8 cellular contexts compared by ENCODE assay signal in the genomic region with DNA sequence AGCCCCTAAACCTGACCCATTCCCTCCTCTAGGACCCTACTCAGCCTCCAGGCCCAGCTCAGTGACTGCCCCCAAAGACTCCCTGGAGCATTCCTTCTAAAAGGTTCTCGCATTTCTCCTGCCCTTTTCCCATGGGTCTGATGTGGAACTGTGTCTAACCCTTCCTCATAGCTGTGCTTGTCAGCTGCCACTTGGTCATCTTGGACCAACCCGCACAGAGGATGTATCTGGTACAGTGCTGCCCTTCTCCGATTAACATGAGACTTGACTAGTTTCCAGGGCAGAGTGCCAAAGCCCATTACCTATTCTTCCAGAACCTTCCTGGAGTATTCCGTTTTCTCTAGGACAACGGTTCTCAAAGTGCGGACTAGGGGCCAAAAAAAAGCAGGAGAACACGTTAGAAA. TPM values are rescaled to one million over a fixed set of nuclear protein-coding genes. Genes with fewer than 3 reads are reported as not detected.
DNase-seq lines count a peak whose midpoint lies in the region; ATAC-seq and TF ChIP-seq lines count a peak whose summit lies in the region.

No MANE protein-coding gene starts in this region.

- H2AFZ ChIP-seq in KMS-11 (ENCODE audit: low read depth): peak overlapping the region; percentile 91

- H3K36me3 ChIP-seq in KMS-11 (ENCODE audit: insufficient read depth) (no peaks in the 10 kb centered on the region), brain microvascular endothelial cell (replicated peaks) (no peaks in the 10 kb centered on the region), left lung (no peaks in the 10 kb centered on the region), testis (ENCODE audit: low read depth, missing control alignments) (no peaks in the 10 kb centered on the region)

- peaks cover 19% of the 10 kb centered on the region for H3K36me3 Mint-ChIP-seq in Calu3 (ENCODE audit: insufficient read depth, unreplicated experiment)

- TSS peak; percentile 77 for BruUV-seq in Calu3 (replicated peaks; lab: Mats Ljungman, UMichigan)

- no peak for DNase-seq in Calu3
- DNase-seq in brain microvascular endothelial cell: no peak
- no peak for DNase-seq in left lung
- DNase-seq in testis: peak; percentile 52
- no peak for DNase-seq in NCI-H1048 (lab: John Stamatoyannopoulos, UW)
- DNase-seq in AG20443 (ENCODE audit: low spot score): no peak

- no peaks in the 10 kb centered on the region for H3K27me3 Mint-ChIP-seq in Calu3 (ENCODE audit: unreplicated experiment)

- TF ChIP-seq CTCF in Calu3 (IDR thresholded peaks at IDR 0.05; ENCODE audit: unreplicated experiment): no peak
- peak; percentile 37; the same call in 1 of the 2 replicates for TF ChIP-seq CTCF in KMS-11 (conservative IDR thresholded peaks at IDR 0.05; ENCODE audit: low read depth, low read length)
- TF ChIP-seq CTCF in brain microvascular endothelial cell (IDR thresholded peaks at IDR 0.05; ENCODE audit: low read depth, low read length, missing control alignments): no peak
- no peak for TF ChIP-seq CTCF in left lung (IDR thresholded peaks at IDR 0.05)
- TF ChIP-seq CTCF in testis (IDR thresholded peaks at IDR 0.05): no peak

- H3K4me3 Mint-ChIP-seq in Calu3 (ENCODE audit: low read depth, unreplicated experiment): peak overlapping the region; percentile 90

- peaks cover 15% of the 10 kb centered on the region for H3K4me1 Mint-ChIP-seq in Calu3 (ENCODE audit: low read depth, unreplicated experiment)

- 25 to 45% methylated on average over 7 of the region's 7 CpGs for WGBS in testis, 2 donors

- in situ Hi-C loops in brain microvascular endothelial cell (cut with HindIII; ENCODE audit: low pct_ligation_motif_present, low sequenced_read_pairs): no loop called here

- peak overlapping the region; percentile 40 for H3K4me2 ChIP-seq in KMS-11

- no peak for TF ChIP-seq POLR2A in testis (IDR thresholded peaks at IDR 0.05)

- H3K27ac ChIP-seq in KMS-11: peak overlapping the region; percentile 83
- H3K27ac ChIP-seq in brain microvascular endothelial cell: peak overlapping the region; percentile 83
- peak overlapping the region; percentile 93 to 99 for H3K27ac ChIP-seq in left lung
- peak overlapping the region; percentile 89 to 92 for H3K27ac ChIP-seq in testis

- peak overlapping the region; percentile 94 for H3K27ac Mint-ChIP-seq in Calu3 (ENCODE audit: unreplicated experiment)

- H3K79me2 ChIP-seq in KMS-11 (ENCODE audit: insufficient read depth, low read depth): peaks cover 24% of the 10 kb centered on the region

- H3K9ac ChIP-seq in KMS-11: peak overlapping the region; percentile 90

- ATAC-seq in left lung (peak; percentile 49), HG03025 (IDR thresholded peaks at IDR 0.05; ENCODE audit: low FRiP score, unreplicated experiment) (no peak)

- CTCF ChIA-PET in Calu3 (lab: Charles Lee): interaction anchor here (0.6 to 1.8 kb wide), 6 partner anchors 9 to 672 kb away, joined by 3 to 11 read pairs (median 4); no protein-coding TSS in a partner anchor

- H3K27me3 ChIP-seq in KMS-11 (ENCODE audit: insufficient read depth, low read depth) (no peaks in the 10 kb centered on the region), brain microvascular endothelial cell (replicated peaks) (no peaks in the 10 kb centered on the region), left lung (no peaks in the 10 kb centered on the region), testis (no peaks in the 10 kb centered on the region)

- intact Hi-C loops in Calu3 (cut with micrococcal nuclease; ENCODE audit: unreplicated experiment): loop anchor here (2.0 kb wide), 1 partner anchor 71 kb away; no protein-coding TSS in a partner anchor
- intact Hi-C loops in left lung (cut with DNase I): no loop called here
- intact Hi-C loops in testis (cut with DNase I; ENCODE audit: low total_unique reads): no loop called here

- no peaks in the 10 kb centered on the region for H3K9me3 Mint-ChIP-seq in Calu3 (ENCODE audit: low read depth, unreplicated experiment)

- H3K4me3 ChIP-seq in KMS-11 (IDR thresholded peaks at IDR 0.05; ENCODE audit: insufficient read depth, low read depth, low read length) (peak overlapping the region; percentile 90), brain microvascular endothelial cell (ENCODE audit: low read depth, low read length) (peak overlapping the region; percentile 89), left lung (peak overlapping the region; percentile 65 to 84), testis (peak overlapping the region; percentile 66 to 78)

- H3K4me1 ChIP-seq in KMS-11 (ENCODE audit: low read depth, poor library complexity, severe bottlenecking) (peaks cover 21% of the 10 kb centered on the region), left lung (peaks cover 5 to 34% of the 10 kb centered on the region in 2 donors), testis (peaks cover 6% of the 10 kb centered on the region)

- H3K9me3 ChIP-seq in left lung (no peaks in the 10 kb centered on the region), testis (no peaks in the 10 kb centered on the region)

- H4K20me1 ChIP-seq in KMS-11 (ENCODE audit: insufficient read depth): no peaks in the 10 kb centered on the region

RNA-seq across cellular contexts. Expression of a gene that starts 0.5 kb away (rescaled TPM):
- 21.7 and 23.4 TPM in 2 replicates for total RNA-seq in Calu3 (2022)
- 10 to 100 TPM; 36.2 to 38.2 TPM for total RNA-seq in left lung
- 10 to 100 TPM; 31.8 to 33.1 TPM for total RNA-seq in testis
- polyA plus RNA-seq in testis (ENCODE audit: insufficient read depth, low read depth, low replicate concordance): 69.4 TPM

RNA-seq across cellular contexts. Expression of a gene that starts 50.7 kb away (rescaled TPM):
- 98.0 and 110 TPM in 2 replicates for total RNA-seq in Calu3 (2022)
- total RNA-seq in left lung: 10 to 100 TPM; 70.4 to 95.7 TPM
- 10 to 100 TPM; 25.6 to 33.3 TPM for total RNA-seq in testis
- 74.3 TPM for polyA plus RNA-seq in testis (ENCODE audit: insufficient read depth, low read depth, low replicate concordance)
